In the genomic region with DNA sequence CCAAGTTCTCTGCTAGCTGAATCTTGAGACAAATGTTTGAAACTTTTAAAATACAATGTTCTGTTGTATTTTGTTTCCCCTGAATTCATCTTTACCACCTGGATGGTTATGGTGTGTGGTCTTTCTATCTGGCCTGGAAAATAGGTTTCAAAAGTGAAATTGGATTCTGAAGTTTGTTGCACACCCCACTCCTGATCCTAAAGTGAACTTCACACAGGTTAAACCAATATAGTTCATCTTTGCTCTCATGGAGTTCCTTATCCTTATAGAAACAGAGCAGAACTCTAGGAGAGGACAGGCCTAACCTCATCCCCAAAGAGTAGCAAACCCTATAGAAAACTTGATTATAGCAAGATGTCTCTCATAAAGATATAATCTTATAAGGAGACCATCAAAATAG, we compare ENCODE assay signal across 21 cellular contexts.
"Had no signal": no experiment of that assay in that cellular context is flagged by ENCODE, and none has a peak within 500 bp of the region (broad histone marks: within the 10 kb centered on the region; RNA-seq: fewer than 3 reads in every experiment).

No MANE protein-coding gene starts in this region.

- H3K4me1 ChIP-seq: colonic mucosa, lower lobe of right lung had no signal

- H3K27ac ChIP-seq: colonic mucosa, epithelial cell of prostate, esophagus squamous epithelium, heart right ventricle, left lung, lower lobe of right lung had no signal

- DNase-seq: colonic mucosa; cortex of kidney; effector CD8-positive, alpha-beta T cell; effector memory CD8-positive, alpha-beta T cell; endodermal cell; erythroblast; esophagus squamous epithelium; foreskin fibroblast; gastrocnemius medialis; glutamatergic neuron; head of caudate nucleus; heart right ventricle; hippocampal formation; left cardiac atrium; left lung; left ventricle myocardium superior; lower lobe of right lung; mucosa of descending colon; naive B cell had no signal

- H3K27me3 ChIP-seq: colonic mucosa, esophagus squamous epithelium, gastrocnemius medialis, heart right ventricle, left lung had no signal

- H3K4me3 ChIP-seq: colonic mucosa, esophagus squamous epithelium, gastrocnemius medialis, heart right ventricle, left lung, lower lobe of right lung, mucosa of descending colon had no signal

- ATAC-seq: effector memory CD8-positive, alpha-beta T cell; esophagus mucosa; left lung; lower lobe of right lung; mucosa of descending colon had no signal

- H3K36me3 ChIP-seq: colonic mucosa, esophagus squamous epithelium, gastrocnemius medialis, heart right ventricle, left lung, lower lobe of right lung had no signal

- H3K9me3 ChIP-seq: colonic mucosa, gastrocnemius medialis had no signal
